In the genomic region with DNA sequence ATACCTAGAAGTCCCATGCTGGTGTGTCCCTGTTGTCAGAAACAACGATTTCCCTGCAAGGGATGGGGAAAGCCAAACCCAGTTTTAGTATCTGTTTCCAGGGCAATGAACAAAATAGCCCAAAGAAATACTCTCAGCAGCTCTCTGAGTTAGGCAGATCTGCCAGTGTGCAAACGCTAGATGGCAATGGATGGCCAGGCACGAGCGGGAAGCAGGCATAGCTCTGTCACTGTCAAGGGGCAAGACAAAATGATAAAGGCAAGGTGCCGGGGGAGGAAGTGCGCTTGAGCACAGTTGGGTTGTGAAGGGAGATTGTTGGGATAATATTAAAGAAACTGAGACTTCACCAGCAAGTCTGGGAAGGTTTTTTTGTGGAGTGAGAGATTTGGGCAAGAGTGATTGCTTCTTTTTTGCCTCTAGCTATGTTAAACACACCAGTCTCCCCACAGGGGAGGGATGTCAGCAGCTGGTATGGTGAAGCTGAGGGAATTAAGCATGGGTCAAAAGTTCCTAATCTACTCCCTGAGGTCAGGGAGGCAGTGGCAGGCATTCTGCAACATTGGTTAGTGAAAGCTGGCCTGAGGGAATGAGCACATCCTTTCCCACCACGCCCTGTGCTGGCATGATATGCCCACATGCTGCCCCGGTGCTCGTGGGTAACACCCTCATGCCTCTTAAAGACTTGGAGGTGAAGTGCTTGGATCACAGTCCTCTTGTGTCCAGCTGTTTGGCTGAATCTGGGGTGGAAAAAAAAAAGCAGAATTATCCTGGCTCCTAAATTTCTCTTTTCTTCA, we compare ENCODE assay signal across 8 cellular contexts.
A peak's percentile ranks its signal among the peaks of the same experiment; 100 is the strongest.
DNase-seq lines count a peak whose midpoint lies in the region; ATAC-seq and TF ChIP-seq lines count a peak whose summit lies in the region.

No MANE protein-coding gene starts in this region.

- H3K4me1 ChIP-seq in GM23248 (ENCODE audit: insufficient read depth) (peaks cover 10% of the 10 kb centered on the region), mucosa of descending colon (ENCODE audit: low read depth) (no peaks in the 10 kb centered on the region)

- no peaks in the 10 kb centered on the region for H3K27me3 Mint-ChIP-seq in glutamatergic neuron (ENCODE audit: unreplicated experiment)

- H4K20me1 ChIP-seq in GM23248 (ENCODE audit: insufficient read depth) = no peaks in the 10 kb centered on the region

- no peaks in the 10 kb centered on the region for H3K36me3 ChIP-seq in GM23248 (ENCODE audit: low read depth)
- H3K36me3 ChIP-seq in mucosa of descending colon (ENCODE audit: low read depth) = no peaks in the 10 kb centered on the region

- H3K27me3 ChIP-seq in GM23248 (replicated peaks; ENCODE audit: insufficient read depth) = no peaks in the 10 kb centered on the region

- WGBS in GM23248 (ENCODE audit: low coverage in 1 of 2, low lambda C conversion rate in 2 of 2, missing lambda C conversion rate in 2 of 2), 2 experiments = 33 to 34% methylated on average over 9 of the region's 9 CpGs

- H3K9ac ChIP-seq in GM23248 = no peak overlapping the region

- no peak for ATAC-seq in mucosa of descending colon

- no peaks in the 10 kb centered on the region for H3K9me2 ChIP-seq in GM23248 (ENCODE audit: insufficient read depth)

- H3K9me3 ChIP-seq in GM23248 (ENCODE audit: low read depth) (no peaks in the 10 kb centered on the region), mucosa of descending colon (no peaks in the 10 kb centered on the region)

- H3K4me1 Mint-ChIP-seq in glutamatergic neuron (ENCODE audit: low read depth, unreplicated experiment) = peaks cover 1% of the 10 kb centered on the region

- no peak overlapping the region for H3K4me2 ChIP-seq in GM23248 (ENCODE audit: unreplicated experiment)

- H3K36me3 Mint-ChIP-seq in glutamatergic neuron (ENCODE audit: unreplicated experiment) = no peaks in the 10 kb centered on the region

- no peak overlapping the region for H3K27ac ChIP-seq in GM23248

- no peaks in the 10 kb centered on the region for H3F3A ChIP-seq in GM23248 (ENCODE audit: insufficient read depth)

- H3K4me3 ChIP-seq in GM12864 (ENCODE audit: low read depth, low read length) (no peak overlapping the region), GM23248 (no peak overlapping the region), mucosa of descending colon (no peak overlapping the region)

- H2AFZ ChIP-seq in GM23248 = no peak overlapping the region

- H3K9me3 Mint-ChIP-seq in glutamatergic neuron (ENCODE audit: unreplicated experiment) = no peaks in the 10 kb centered on the region

- H3K4me3 Mint-ChIP-seq in glutamatergic neuron (ENCODE audit: unreplicated experiment) = no peak overlapping the region

- intact Hi-C loops in mucosa of descending colon (cut with DNase I, micrococcal nuclease) = no loop called here

- TF ChIP-seq CTCF in GM12864 (IDR thresholded peaks at IDR 0.05; ENCODE audit: low read depth, low read length, missing control alignments) = peak; percentile 63
- no peak for TF ChIP-seq CTCF in mucosa of descending colon (IDR thresholded peaks at IDR 0.05)
- no peak for TF ChIP-seq CTCF in glutamatergic neuron (IDR thresholded peaks at IDR 0.05; ENCODE audit: partially characterized antibody, unreplicated experiment)

- no peaks in the 10 kb centered on the region for H3K79me2 ChIP-seq in GM23248 (ENCODE audit: insufficient read depth)

- peak; percentile 3 for DNase-seq in GM12864 (ENCODE audit: low read depth)
- peak; percentile 35 for DNase-seq in GM23248
- DNase-seq in NCI-H146 treated with DMSO at 0.1 percent for 48 hours (lab: John Stamatoyannopoulos, UW; ENCODE audit: unreplicated experiment) = peak; percentile 8
- peak; percentile 73 for DNase-seq in cerebellum (ENCODE audit: low spot score)
- DNase-seq in pons (ENCODE audit: low spot score) = peak; percentile 56
- DNase-seq in activated CD8-positive, alpha-beta memory T cell treated with anti-CD3 and anti-CD28 coated beads, Interleukin-2, amount 50 U/mL, for 4 hours = no peak
- DNase-seq in mucosa of descending colon = no peak
- no peak for DNase-seq in glutamatergic neuron

- no peak overlapping the region for H3K27ac Mint-ChIP-seq in glutamatergic neuron (ENCODE audit: unreplicated experiment)

- in situ Hi-C loops in GM23248 (cut with MboI) = no loop called here

Comparison
In these comparisons a context has a peak if more than half of its experiments do, and no peak if none do; other contexts are left out.
1. DNase-seq: peak in GM12864 (single experiment), GM23248 (single experiment), NCI-H146 treated with DMSO at 0.1 percent for 48 hours (single experiment), cerebellum (single experiment) and pons (single experiment); none in activated CD8-positive, alpha-beta memory T cell treated with anti-CD3 and anti-CD28 coated beads, Interleukin-2, amount 50 U/mL, for 4 hours (single experiment), mucosa of descending colon (0 of 3) and glutamatergic neuron (single experiment).